Comparison of ENCODE assay signal across 8 cellular contexts in the genomic region with DNA sequence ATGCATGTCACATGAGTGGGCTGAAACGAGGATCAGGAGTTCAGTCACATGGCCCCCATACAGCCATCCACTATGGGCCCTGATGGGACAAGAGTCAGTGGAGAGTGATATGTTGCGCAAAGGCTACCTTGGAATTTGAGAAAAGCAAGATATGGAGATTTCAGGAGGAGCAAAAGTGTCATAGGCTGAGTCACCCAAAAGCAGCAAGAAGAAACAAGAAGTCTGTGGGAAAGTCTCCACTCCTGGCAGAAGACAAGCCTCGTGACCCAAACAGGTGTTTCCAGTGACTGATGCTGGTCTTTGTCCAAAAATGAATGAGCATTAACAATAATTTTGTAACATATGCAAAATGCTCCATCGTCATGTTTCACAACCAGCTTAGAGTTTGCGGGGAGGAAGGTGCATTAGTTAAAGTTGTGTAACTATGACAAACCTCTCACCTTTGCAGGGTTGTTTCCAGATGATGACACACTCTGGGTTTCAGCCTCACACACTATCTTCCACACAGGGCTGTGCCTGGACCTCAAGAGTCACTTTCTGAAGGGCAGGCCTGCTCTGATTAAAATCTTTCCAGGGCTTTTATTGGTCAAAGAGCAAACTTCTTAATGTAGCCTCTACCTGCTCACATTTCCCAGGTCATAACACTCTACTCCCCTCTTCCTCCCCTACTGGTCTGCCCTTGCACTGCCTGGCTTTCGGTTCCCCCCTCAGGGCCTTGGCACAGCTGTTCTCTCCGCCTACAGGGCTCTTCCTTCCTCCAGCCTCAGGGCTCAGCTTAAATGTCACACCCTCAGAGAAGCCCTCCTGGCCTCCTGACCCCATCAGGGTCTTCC. TPM values are rescaled to one million over a fixed set of nuclear protein-coding genes. Genes with fewer than 3 reads are reported as not detected.
A peak's percentile ranks its signal among the peaks of the same experiment; 100 is the strongest.
DNase-seq lines count a peak whose midpoint lies in the region; ATAC-seq, FAIRE-seq and TF ChIP-seq lines count a peak whose summit lies in the region.

No MANE protein-coding gene starts in this region.

- no peak for TF ChIP-seq POLR2A in GM12892 (IDR thresholded peaks at IDR 0.05; ENCODE audit: low read depth, low read length)

- no peak overlapping the region for H3K4ac ChIP-seq in trophoblast cell (ENCODE audit: low read depth, low read length)

- H3K36me3 Mint-ChIP-seq in activated T-cell treated with anti-CD3 and anti-CD28 coated beads, Interleukin-2, amount 50 U/mL, for 72 hours (ENCODE audit: insufficient read depth in 2 of 2), result no peaks in the 10 kb centered on the region

- no peaks in the 10 kb centered on the region for H3K4me1 ChIP-seq in trophoblast cell (ENCODE audit: control insufficient read depth in 1 of 2, insufficient read depth in 2 of 2, low read length in 2 of 2)

- peaks cover 48% of the 10 kb centered on the region for H3K4me1 Mint-ChIP-seq in activated T-cell treated with anti-CD3 and anti-CD28 coated beads, Interleukin-2, amount 50 U/mL, for 72 hours (ENCODE audit: low read depth)

- H3K9ac ChIP-seq in trophoblast cell (ENCODE audit: low read length), result no peak overlapping the region

- H3K27ac ChIP-seq in trophoblast cell (ENCODE audit: low read depth, low read length), result no peak overlapping the region

- H4K12ac ChIP-seq in trophoblast cell (ENCODE audit: low read depth, low read length), result no peak overlapping the region

- no peak overlapping the region for H2AK5ac ChIP-seq in trophoblast cell (ENCODE audit: low read length)

- no peak overlapping the region for H3K4me2 ChIP-seq in trophoblast cell (ENCODE audit: low read length)

- peak; percentile 99 for FAIRE-seq in GM12892 (lab: Jason Lieb, UNC)

- H3K27me3 Mint-ChIP-seq in activated T-cell treated with anti-CD3 and anti-CD28 coated beads, Interleukin-2, amount 50 U/mL, for 72 hours (ENCODE audit: low read depth), result peaks cover 19% of the 10 kb centered on the region

- H4K91ac ChIP-seq in trophoblast cell (ENCODE audit: low read depth, low read length), result no peak overlapping the region

- peak; percentile 36 for DNase-seq in GM12892 (ENCODE audit: insufficient read length)
- DNase-seq in activated T-cell treated with anti-CD3 and anti-CD28 coated beads, Interleukin-2, amount 50 U/mL, for 72 hours, result peak; percentile 72 to 78
- peak; percentile 93 to 98 for DNase-seq in trophoblast cell
- no peak for DNase-seq in NCI-H2029 (lab: John Stamatoyannopoulos, UW)
- DNase-seq in NCI-H1417 treated with DMSO at 0.1 percent for 48 hours (lab: John Stamatoyannopoulos, UW), result no peak
- DNase-seq in OCI-M1 (lab: John Stamatoyannopoulos, UW), result no peak

- H4K8ac ChIP-seq in trophoblast cell (ENCODE audit: low read depth, low read length), result no peak overlapping the region

- H3K9me3 ChIP-seq in trophoblast cell (ENCODE audit: insufficient read depth, low read depth, low read length), result no peaks in the 10 kb centered on the region

- H3K4me3 Mint-ChIP-seq in activated T-cell treated with anti-CD3 and anti-CD28 coated beads, Interleukin-2, amount 50 U/mL, for 72 hours, result peak overlapping the region; percentile 56 to 71

- H3K18ac ChIP-seq in trophoblast cell (ENCODE audit: low read length), result no peak overlapping the region

- no peak overlapping the region for H3K23ac ChIP-seq in trophoblast cell (ENCODE audit: low read length)

- no peaks in the 10 kb centered on the region for H3K27me3 ChIP-seq in trophoblast cell (ENCODE audit: insufficient read depth, low read length)

- no peaks in the 10 kb centered on the region for H3K36me3 ChIP-seq in trophoblast cell (ENCODE audit: control insufficient read depth in 1 of 2, insufficient read depth in 2 of 2, low read length in 2 of 2)

- no peaks in the 10 kb centered on the region for H3K79me1 ChIP-seq in trophoblast cell (ENCODE audit: low read length)

- no CpG with 5 or more reads among the region's 7 CpGs for WGBS in trophoblast cell (ENCODE audit: extremely low coverage, insufficient coverage, insufficient read length)

- peak overlapping the region; percentile 30 for H3K27ac Mint-ChIP-seq in activated T-cell treated with anti-CD3 and anti-CD28 coated beads, Interleukin-2, amount 50 U/mL, for 72 hours

- H3K9me3 Mint-ChIP-seq in activated T-cell treated with anti-CD3 and anti-CD28 coated beads, Interleukin-2, amount 50 U/mL, for 72 hours, result no peaks in the 10 kb centered on the region

- ATAC-seq in GM21423 (IDR thresholded peaks at IDR 0.05; ENCODE audit: unreplicated experiment) (peak; percentile 81), HG03571 (IDR thresholded peaks at IDR 0.05; ENCODE audit: unreplicated experiment) (peak; percentile 73)
- ATAC-seq in activated T-cell treated with anti-CD3 and anti-CD28 coated beads, Interleukin-2, amount 50 U/mL, for 72 hours (replicated peaks in 1 of 2), result peak; percentile 96

- no peak overlapping the region for H3K4me3 ChIP-seq in trophoblast cell (ENCODE audit: low read depth, low read length)

- no peak overlapping the region for H2BK12ac ChIP-seq in trophoblast cell (ENCODE audit: low read length)

- H2BK120ac ChIP-seq in trophoblast cell (ENCODE audit: insufficient read depth, low read length, poor library complexity), result no peak overlapping the region

- no peak overlapping the region for H2AFZ ChIP-seq in trophoblast cell (ENCODE audit: insufficient read depth, low read length, poor library complexity)

- H2BK5ac ChIP-seq in trophoblast cell (ENCODE audit: low read depth, low read length, poor library complexity), result no peak overlapping the region

- H3K79me2 ChIP-seq in trophoblast cell (ENCODE audit: control insufficient read depth, insufficient read depth, low read length, poor library complexity), result no peaks in the 10 kb centered on the region

- H3K14ac ChIP-seq in trophoblast cell (ENCODE audit: low read length), result no peak overlapping the region

RNA-seq across cellular contexts. Expression of a gene that starts 3.9 kb away (rescaled TPM):
- 5.2 TPM for polyA plus RNA-seq in GM12892 (2012; ENCODE audit: missing spikeins)
- not detected for total RNA-seq in activated T-cell treated with anti-CD3 and anti-CD28 coated beads, Interleukin-2, amount 50 U/mL, for 72 hours
- polyA plus RNA-seq in trophoblast cell (2013), result 1.5 and 1.9 TPM in 2 replicates

RNA-seq across cellular contexts. Expression of a gene that starts 22.9 kb away (rescaled TPM):
- 6.8 TPM for polyA plus RNA-seq in GM12892 (2012; ENCODE audit: missing spikeins)
- 1 to 10 TPM; 4.1 to 7.3 TPM for total RNA-seq in activated T-cell treated with anti-CD3 and anti-CD28 coated beads, Interleukin-2, amount 50 U/mL, for 72 hours
- polyA plus RNA-seq in trophoblast cell (2013), result 7.5 and 8.2 TPM in 2 replicates

Comparison
In these comparisons a context has a peak if more than half of its experiments do, and no peak if none do; other contexts are left out.
1. DNase-seq: peak in GM12892 (single experiment), activated T-cell treated with anti-CD3 and anti-CD28 coated beads, Interleukin-2, amount 50 U/mL, for 72 hours (2 of 2) and trophoblast cell (2 of 2); none in NCI-H2029 (single experiment), NCI-H1417 treated with DMSO at 0.1 percent for 48 hours (single experiment) and OCI-M1 (single experiment).
2. Peak in every context shown above with its lines, with median percentiles within 50 percentile points of each other: ATAC-seq.